ENCODE assay signal across 19 cellular contexts in genomic region chr15:44246521-44247268, GRCh38. TPM values are rescaled to one million over a fixed set of nuclear protein-coding genes. Genes with fewer than 3 reads are reported as not detected.
"Had no signal": no experiment of that assay in that cellular context is flagged by ENCODE, and none has a peak within 500 bp of the region (broad histone marks: within the 10 kb centered on the region; RNA-seq: fewer than 3 reads in every experiment).

No MANE protein-coding gene starts in this region.

- H3K4me3 ChIP-seq: cardiac muscle cell, heart right ventricle, lower lobe of right lung had no signal

- ATAC-seq: activated CD8-positive, alpha-beta T cell treated with anti-CD3 and anti-CD28 coated beads for 36 hours; activated T-cell treated with anti-CD3 and anti-CD28 coated beads, Interleukin-2, amount 50 U/mL, for 4 hours; heart right ventricle; left colon; lower lobe of right lung; WTC11 had no signal

- H3K9me3 ChIP-seq: heart right ventricle, lower lobe of right lung had no signal

- H3K27ac ChIP-seq: cardiac muscle cell, heart right ventricle, lower lobe of right lung had no signal

- H3K27me3 ChIP-seq: cardiac muscle cell had no signal

- H3K36me3 ChIP-seq: cardiac muscle cell, heart right ventricle, lower lobe of right lung had no signal

- FAIRE-seq: colon, endothelial cell of umbilical vein, TTC549 had no signal

- H3K4me1 ChIP-seq: heart right ventricle, lower lobe of right lung had no signal

- DNase-seq: activated CD4-positive, alpha-beta T cell treated with anti-CD3 and anti-CD28 coated beads for 4 hours; activated CD8-positive, alpha-beta T cell treated with anti-CD3 and anti-CD28 coated beads for 36 hours; activated effector memory CD4-positive, alpha-beta T cell treated with Interleukin-2 at 50 U/mL for 16 hours; activated naive CD4-positive, alpha-beta T cell treated with anti-CD3 and anti-CD28 coated beads, Interleukin-2, amount 50 U/mL, for 16 hours; activated T-cell treated with anti-CD3 and anti-CD28 coated beads, Interleukin-2, amount 50 U/mL, for 4 hours; effector CD4-positive, alpha-beta T cell; foreskin fibroblast; heart right ventricle; left colon; lower lobe of right lung; stimulated activated CD4-positive, alpha-beta T cell treated with anti-CD3 and anti-CD28 coated beads, Interleukin-4, amount 100 ng/mL, for 24 hours; stimulated activated naive CD4-positive, alpha-beta T cell; T-helper 2 cell had no signal

RNA-seq across cellular contexts. Expression of gene FRMD5, which starts 51.6 kb away (rescaled TPM):
- total RNA-seq: osteocyte had no signal
